10 cellular contexts compared by ENCODE assay signal in genomic region chr11:57680552-57680874, GRCh38. TPM values are rescaled to one million over a fixed set of nuclear protein-coding genes. Genes with fewer than 3 reads are reported as not detected.
A peak's percentile ranks its signal among the peaks of the same experiment; 100 is the strongest.
DNase-seq lines count a peak whose midpoint lies in the region; ATAC-seq, FAIRE-seq and TF ChIP-seq lines count a peak whose summit lies in the region.
"Had no signal": no experiment of that assay in that cellular context is flagged by ENCODE, and none has a peak within 500 bp of the region (broad histone marks: within the 10 kb centered on the region; RNA-seq: fewer than 3 reads in every experiment).

No MANE protein-coding gene starts in this region.

- H3K27me3 Mint-ChIP-seq in activated CD4-positive, alpha-beta memory T cell treated with anti-CD3 and anti-CD28 coated beads, Interleukin-2, amount 10 ng/mL, durations not matched to agents 7 days and 5 days, result no peaks in the 10 kb centered on the region

- in situ Hi-C loops in Caki2 (cut with HindIII; ENCODE audit: low pct_unique_long_range_greater_than_20kb, low sequenced_read_pairs), result no loop called here

- FAIRE-seq in keratinocyte (lab: Jason Lieb, UNC) (peak; percentile 55), GM12891 (lab: Jason Lieb, UNC) (no peak)
- FAIRE-seq: endometrium had no signal

- no peak for TF ChIP-seq CTCF in keratinocyte (optimal IDR thresholded peaks at IDR 0.05 in 1 of 3, IDR thresholded peaks at IDR 0.05 in 1 of 3, conservative IDR thresholded peaks at IDR 0.05 in 1 of 3; ENCODE audit: extremely low read depth in 1 of 3, insufficient read depth in 2 of 3, low read length in 3 of 3)

- ATAC-seq in GM21619 (IDR thresholded peaks at IDR 0.05; ENCODE audit: unreplicated experiment) (peak; percentile 41), HG03354 (IDR thresholded peaks at IDR 0.05; ENCODE audit: poor library complexity, severe bottlenecking, unreplicated experiment) (no peak)

- H2AFZ ChIP-seq in keratinocyte (ENCODE audit: control insufficient read depth, low read length), result no peak overlapping the region

- peaks cover 22% of the 10 kb centered on the region for H3K4me1 ChIP-seq in keratinocyte (ENCODE audit: control insufficient read depth, extremely low read depth, insufficient read depth, low read length)

- POLR2A ChIA-PET in activated CD4-positive, alpha-beta memory T cell treated with anti-CD3 and anti-CD28 coated beads, Interleukin-2, amount 10 ng/mL, durations not matched to agents 7 days and 5 days (lab: Charles Lee), result interaction anchor here (2.4 kb wide), 1 partner anchor 13 kb away, joined by 12 read pairs; the partner anchor contains the start of gene ZDHHC5

- peaks cover 4% of the 10 kb centered on the region for H4K20me1 ChIP-seq in keratinocyte (ENCODE audit: control insufficient read depth, extremely low read depth, insufficient read depth, low read length)

- H3K36me3 Mint-ChIP-seq in activated CD4-positive, alpha-beta memory T cell treated with anti-CD3 and anti-CD28 coated beads, Interleukin-2, amount 10 ng/mL, durations not matched to agents 7 days and 5 days (ENCODE audit: low read depth), result peaks cover 71% of the 10 kb centered on the region

- peak overlapping the region in 1 of 3 experiments; percentile 28 for H3K4me3 ChIP-seq in keratinocyte (ENCODE audit: control insufficient read depth in 2 of 3, extremely low read depth in 1 of 3, insufficient read depth in 2 of 3, low read depth in 1 of 3, low read length in 3 of 3)

- CTCF ChIA-PET in activated CD4-positive, alpha-beta memory T cell treated with anti-CD3 and anti-CD28 coated beads, Interleukin-2, amount 10 ng/mL, durations not matched to agents 7 days and 5 days (lab: Charles Lee), result interaction anchor here (1.4 kb wide), 1 partner anchor 120 kb away, joined by 5 read pairs; no protein-coding TSS in a partner anchor

- H3K36me3 ChIP-seq in keratinocyte (ENCODE audit: control insufficient read depth in 2 of 2, extremely low read depth in 1 of 2, insufficient read depth in 2 of 2, low read length in 2 of 2), result peaks cover 9 to 28% of the 10 kb centered on the region in 2 experiments

- H3K9me3 ChIP-seq in keratinocyte (ENCODE audit: control insufficient read depth, low read depth, low read length), result no peaks in the 10 kb centered on the region

- H3K9me3 Mint-ChIP-seq in activated CD4-positive, alpha-beta memory T cell treated with anti-CD3 and anti-CD28 coated beads, Interleukin-2, amount 10 ng/mL, durations not matched to agents 7 days and 5 days, result no peaks in the 10 kb centered on the region

- no peaks in the 10 kb centered on the region for H3K27me3 ChIP-seq in keratinocyte (ENCODE audit: control insufficient read depth, extremely low read depth, insufficient read depth, low read length)

- H3K27ac Mint-ChIP-seq in activated CD4-positive, alpha-beta memory T cell treated with anti-CD3 and anti-CD28 coated beads, Interleukin-2, amount 10 ng/mL, durations not matched to agents 7 days and 5 days, result peak overlapping the region; percentile 76

- H3K27ac ChIP-seq in keratinocyte (ENCODE audit: control insufficient read depth, insufficient read depth, low read length), result peak overlapping the region; percentile 81

- peak; percentile 65 for DNase-seq in Caki2 (ENCODE audit: low read depth)
- no peak for DNase-seq in activated CD4-positive, alpha-beta memory T cell treated with anti-CD3 and anti-CD28 coated beads, Interleukin-2, amount 10 ng/mL, durations not matched to agents 7 days and 5 days
- DNase-seq in keratinocyte (ENCODE audit: low read depth, low spot score), result no peak
- DNase-seq in NOMO-1 treated with dmso at 0.1 percent for 144 hours (lab: John Stamatoyannopoulos, UW; ENCODE audit: unreplicated experiment), result no peak
- no peak for DNase-seq in GM12891 (ENCODE audit: insufficient read length, low spot score)
- no peak for DNase-seq in NCI-H2196 (lab: John Stamatoyannopoulos, UW; ENCODE audit: unreplicated experiment)
- DNase-seq: H7 had no signal

- H3K4me2 ChIP-seq in keratinocyte (ENCODE audit: control insufficient read depth, extremely low read depth, insufficient read depth, low read depth, low read length), result peak overlapping the region; percentile 86

- H3K9me1 ChIP-seq in keratinocyte (ENCODE audit: control insufficient read depth, extremely low read depth, insufficient read depth, low read length), result no peaks in the 10 kb centered on the region

- peaks cover 71% of the 10 kb centered on the region for H3K79me2 ChIP-seq in keratinocyte (ENCODE audit: control insufficient read depth, insufficient read depth, low read length)

- H3K9ac ChIP-seq in keratinocyte (ENCODE audit: control insufficient read depth, extremely low read depth, insufficient read depth, low read length), result no peak overlapping the region

- dilution Hi-C loops in keratinocyte (cut with MboI; ENCODE audit: extremely low pct_ligation_motif_present, low sequenced_read_pairs), result no loop called here

- peaks cover 46% of the 10 kb centered on the region for H3K4me1 Mint-ChIP-seq in activated CD4-positive, alpha-beta memory T cell treated with anti-CD3 and anti-CD28 coated beads, Interleukin-2, amount 10 ng/mL, durations not matched to agents 7 days and 5 days

- H3K4me3 Mint-ChIP-seq in activated CD4-positive, alpha-beta memory T cell treated with anti-CD3 and anti-CD28 coated beads, Interleukin-2, amount 10 ng/mL, durations not matched to agents 7 days and 5 days, result no peak overlapping the region

- no peak for TF ChIP-seq POLR2A in GM12891 (IDR thresholded peaks at IDR 0.05; ENCODE audit: low read depth, low read length)

RNA-seq across cellular contexts. Expression of gene ZDHHC5, which starts 12.6 kb away (rescaled TPM):
- total RNA-seq in Caki2 (2014; rRNA removed; shearing (Covaris generic); ENCODE audit: low replicate concordance), result 36.9 and 50.6 TPM in 2 replicates
- total RNA-seq in activated CD4-positive, alpha-beta memory T cell treated with anti-CD3 and anti-CD28 coated beads, Interleukin-2, amount 10 ng/mL, durations not matched to agents 7 days and 5 days, result 10 to 100 TPM; 77.6 to 86.6 TPM
- 78.8 to 94.6 TPM (median 79.3 TPM) in 3 replicates for polyA plus RNA-seq in keratinocyte
- polyA plus RNA-seq in keratinocyte (2011; ENCODE audit: low read depth), result 20.0 TPM
- 42.1 and 51.9 TPM in 2 replicates for polyA plus RNA-seq in keratinocyte (2011; cell fraction: cytosol; rRNA removed)
- 138 and 141 TPM in 2 replicates for polyA plus RNA-seq in keratinocyte (2011; cell fraction: nucleus; rRNA removed)
- 49.6 and 67.7 TPM in 2 replicates for polyA plus RNA-seq in keratinocyte (2012; ENCODE audit: low replicate concordance)
- 134 to 174 TPM (median 153 TPM) in 3 replicates for polyA minus RNA-seq in keratinocyte
- polyA minus RNA-seq in keratinocyte (2011; cell fraction: cytosol; rRNA and poly(A)+ RNA removed), result 51.8 TPM
- 135 and 254 TPM in 2 replicates for polyA minus RNA-seq in keratinocyte (2011; cell fraction: nucleus; rRNA and poly(A)+ RNA removed)
- polyA plus RNA-seq in GM12891 (2012; ENCODE audit: low read depth, missing spikeins), result 28.2 TPM

RNA-seq across cellular contexts. Expression of gene CLP1, which starts 23.0 kb away (rescaled TPM):
- total RNA-seq in Caki2 (2014; rRNA removed; shearing (Covaris generic); ENCODE audit: low replicate concordance), result 12.6 and 13.2 TPM in 2 replicates
- total RNA-seq in activated CD4-positive, alpha-beta memory T cell treated with anti-CD3 and anti-CD28 coated beads, Interleukin-2, amount 10 ng/mL, durations not matched to agents 7 days and 5 days, result 10 to 100 TPM; 14.8 to 17.5 TPM
- 24.6 to 41.7 TPM (median 25.0 TPM) in 3 replicates for polyA plus RNA-seq in keratinocyte
- 13.5 TPM for polyA plus RNA-seq in keratinocyte (2011; ENCODE audit: low read depth)
- polyA plus RNA-seq in keratinocyte (2011; cell fraction: cytosol; rRNA removed), result 18.4 and 27.3 TPM in 2 replicates
- polyA plus RNA-seq in keratinocyte (2011; cell fraction: nucleus; rRNA removed), result 30.9 and 40.4 TPM in 2 replicates
- polyA plus RNA-seq in keratinocyte (2012; ENCODE audit: low replicate concordance), result 19.0 and 19.3 TPM in 2 replicates
- polyA minus RNA-seq in keratinocyte, result 10.0 to 27.2 TPM (median 23.5 TPM) in 3 replicates
- polyA minus RNA-seq in keratinocyte (2011; cell fraction: cytosol; rRNA and poly(A)+ RNA removed), result 11.5 TPM
- 12.9 and 15.7 TPM in 2 replicates for polyA minus RNA-seq in keratinocyte (2011; cell fraction: nucleus; rRNA and poly(A)+ RNA removed)
- 15.7 TPM for polyA plus RNA-seq in GM12891 (2012; ENCODE audit: low read depth, missing spikeins)

RNA-seq across cellular contexts. Expression of gene YPEL4, which starts 30.8 kb away (rescaled TPM):
- 0.14 TPM in 1 of 2 replicates, not detected in the other for total RNA-seq in Caki2 (2014; rRNA removed; shearing (Covaris generic); ENCODE audit: low replicate concordance)
- total RNA-seq in activated CD4-positive, alpha-beta memory T cell treated with anti-CD3 and anti-CD28 coated beads, Interleukin-2, amount 10 ng/mL, durations not matched to agents 7 days and 5 days, result 1 to 10 TPM; 1.5 to 2.2 TPM
- 0.05 to 0.14 TPM in 2 of 3 replicates, not detected in the other for polyA plus RNA-seq in keratinocyte
- 2.7 TPM for polyA plus RNA-seq in keratinocyte (2011; ENCODE audit: low read depth)
- not detected in 2 replicates for polyA plus RNA-seq in keratinocyte (2011; cell fraction: cytosol; rRNA removed)
- polyA plus RNA-seq in keratinocyte (2011; cell fraction: nucleus; rRNA removed), result 0.10 TPM in 1 of 2 replicates, not detected in the other
- polyA plus RNA-seq in keratinocyte (2012; ENCODE audit: low replicate concordance), result 0.10 and 0.75 TPM in 2 replicates
- polyA minus RNA-seq in keratinocyte, result not detected in 3 replicates
- not detected for polyA minus RNA-seq in keratinocyte (2011; cell fraction: cytosol; rRNA and poly(A)+ RNA removed)
- polyA minus RNA-seq in keratinocyte (2011; cell fraction: nucleus; rRNA and poly(A)+ RNA removed), result not detected in 2 replicates
- 0.31 TPM for polyA plus RNA-seq in GM12891 (2012; ENCODE audit: low read depth, missing spikeins)
- total RNA-seq: H7 had no signal

RNA-seq across cellular contexts. Expression of gene MED19, which starts 31.5 kb away (rescaled TPM):
- 14.9 and 32.0 TPM in 2 replicates for total RNA-seq in Caki2 (2014; rRNA removed; shearing (Covaris generic); ENCODE audit: low replicate concordance)
- total RNA-seq in activated CD4-positive, alpha-beta memory T cell treated with anti-CD3 and anti-CD28 coated beads, Interleukin-2, amount 10 ng/mL, durations not matched to agents 7 days and 5 days, result 10 to 100 TPM; 13.9 to 14.1 TPM
- polyA plus RNA-seq in keratinocyte, result 16.3 to 21.8 TPM (median 19.3 TPM) in 3 replicates
- 21.2 TPM for polyA plus RNA-seq in keratinocyte (2011; ENCODE audit: low read depth)
- polyA plus RNA-seq in keratinocyte (2011; cell fraction: cytosol; rRNA removed), result 15.3 and 18.0 TPM in 2 replicates
- 15.3 and 16.4 TPM in 2 replicates for polyA plus RNA-seq in keratinocyte (2011; cell fraction: nucleus; rRNA removed)
- polyA plus RNA-seq in keratinocyte (2012; ENCODE audit: low replicate concordance), result 15.8 and 21.1 TPM in 2 replicates
- polyA minus RNA-seq in keratinocyte, result 1.8 to 6.7 TPM (median 5.9 TPM) in 3 replicates
- polyA minus RNA-seq in keratinocyte (2011; cell fraction: cytosol; rRNA and poly(A)+ RNA removed), result 10.9 TPM
- polyA minus RNA-seq in keratinocyte (2011; cell fraction: nucleus; rRNA and poly(A)+ RNA removed), result 3.1 and 4.2 TPM in 2 replicates
- 13.9 TPM for polyA plus RNA-seq in GM12891 (2012; ENCODE audit: low read depth, missing spikeins)

RNA-seq across cellular contexts. Expression of gene TMX2, which starts 31.9 kb away (rescaled TPM):
- 82.1 and 92.7 TPM in 2 replicates for total RNA-seq in Caki2 (2014; rRNA removed; shearing (Covaris generic); ENCODE audit: low replicate concordance)
- 10 to 100 TPM; 47.0 to 53.6 TPM for total RNA-seq in activated CD4-positive, alpha-beta memory T cell treated with anti-CD3 and anti-CD28 coated beads, Interleukin-2, amount 10 ng/mL, durations not matched to agents 7 days and 5 days
- polyA plus RNA-seq in keratinocyte, result 92.8 to 101 TPM (median 93.6 TPM) in 3 replicates
- 43.9 TPM for polyA plus RNA-seq in keratinocyte (2011; ENCODE audit: low read depth)
- 66.7 and 104 TPM in 2 replicates for polyA plus RNA-seq in keratinocyte (2011; cell fraction: cytosol; rRNA removed)
- polyA plus RNA-seq in keratinocyte (2011; cell fraction: nucleus; rRNA removed), result 148 and 161 TPM in 2 replicates
- polyA plus RNA-seq in keratinocyte (2012; ENCODE audit: low replicate concordance), result 73.1 and 83.4 TPM in 2 replicates
- polyA minus RNA-seq in keratinocyte, result 122 to 145 TPM (median 133 TPM) in 3 replicates
- polyA minus RNA-seq in keratinocyte (2011; cell fraction: cytosol; rRNA and poly(A)+ RNA removed), result 82.5 TPM
- polyA minus RNA-seq in keratinocyte (2011; cell fraction: nucleus; rRNA and poly(A)+ RNA removed), result 69.2 and 87.1 TPM in 2 replicates
- 50.1 TPM for polyA plus RNA-seq in GM12891 (2012; ENCODE audit: low read depth, missing spikeins)
